In the genomic region with DNA sequence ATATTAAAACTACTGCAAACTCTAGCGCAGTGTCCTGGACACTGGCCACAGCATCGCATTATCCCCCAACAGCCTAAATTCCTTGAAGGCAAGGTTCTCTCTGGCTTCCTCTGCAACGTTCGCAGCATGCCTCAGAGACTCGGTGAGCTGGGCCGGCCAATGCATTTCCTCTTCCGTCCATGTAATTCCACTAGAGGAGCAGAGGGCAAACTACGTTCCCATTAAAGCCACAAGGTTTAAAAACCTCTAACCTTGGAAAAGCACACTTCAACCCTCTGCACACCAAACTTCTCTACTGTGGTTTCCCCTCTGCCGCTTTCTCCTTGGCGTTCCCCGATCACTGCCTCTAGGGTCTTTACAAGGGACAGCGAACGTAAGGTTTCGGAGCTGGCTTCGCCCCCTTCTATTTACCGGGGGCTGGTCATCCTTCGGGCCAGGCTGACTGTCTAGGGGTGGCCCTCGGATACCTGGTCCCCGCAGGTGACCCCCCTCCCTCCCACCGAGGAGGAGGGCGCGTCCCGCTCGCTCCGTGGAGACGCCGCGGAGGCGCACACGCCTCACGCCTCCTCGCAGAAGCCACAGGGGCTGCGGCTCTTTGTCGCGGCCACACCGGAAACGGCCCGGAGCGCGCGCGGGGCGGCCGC, we compare ENCODE assay signal across 8 cellular contexts. TPM values are rescaled to one million over a fixed set of nuclear protein-coding genes. Genes with fewer than 3 reads are reported as not detected.
A peak's percentile ranks its signal among the peaks of the same experiment; 100 is the strongest.
DNase-seq lines count a peak whose midpoint lies in the region; ATAC-seq and TF ChIP-seq lines count a peak whose summit lies in the region.

No MANE protein-coding gene starts in this region.

- H3K4me3 Mint-ChIP-seq in activated naive CD4-positive, alpha-beta T cell treated with anti-CD3 and anti-CD28 coated beads for 36 hours: peak overlapping the region; percentile 64

- no peaks in the 10 kb centered on the region for H3K27me3 ChIP-seq in HCT116 (ENCODE audit: insufficient read depth, low read length)
- no peaks in the 10 kb centered on the region for H3K27me3 ChIP-seq in muscle layer of duodenum (ENCODE audit: low read depth, low read length)

- H3K36me3 Mint-ChIP-seq in activated naive CD4-positive, alpha-beta T cell treated with anti-CD3 and anti-CD28 coated beads for 36 hours (ENCODE audit: low read depth): no peaks in the 10 kb centered on the region

- no TSS peak for BruUV-seq in HCT116 (replicated peaks; lab: Mats Ljungman, UMichigan)

- no peak overlapping the region for H2AFZ ChIP-seq in HCT116 (ENCODE audit: low read depth, low read length, poor library complexity, severe bottlenecking)

- H3K27ac ChIP-seq in HCT116 (ENCODE audit: low read depth, low read length): peak overlapping the region; percentile 90
- H3K27ac ChIP-seq in muscle layer of duodenum (ENCODE audit: low read length): peak overlapping the region; percentile 76

- CTCF ChIA-PET in activated naive CD4-positive, alpha-beta T cell treated with anti-CD3 and anti-CD28 coated beads for 36 hours (lab: Charles Lee): interaction anchor here (1.3 to 3.5 kb wide), 2 partner anchors 19 to 51 kb away, joined by 7 to 9 read pairs; no protein-coding TSS in a partner anchor
- CTCF ChIA-PET in HCT116 (lab: Charles Lee): interaction anchor here (1.0 to 1.8 kb wide), 2 partner anchors 19 to 51 kb away, joined by 4 to 9 read pairs; no protein-coding TSS in a partner anchor

- no peak overlapping the region for H3K27ac Mint-ChIP-seq in activated naive CD4-positive, alpha-beta T cell treated with anti-CD3 and anti-CD28 coated beads for 36 hours

- peaks cover 34% of the 10 kb centered on the region for H3K4me1 Mint-ChIP-seq in activated naive CD4-positive, alpha-beta T cell treated with anti-CD3 and anti-CD28 coated beads for 36 hours (ENCODE audit: low read depth)

- peak overlapping the region; percentile 93 for H3K4me2 ChIP-seq in HCT116 (ENCODE audit: low read length)

- H3K9me3 ChIP-seq in HCT116 (ENCODE audit: control insufficient read depth in 1 of 2, insufficient read depth in 1 of 2, low read depth in 1 of 2, low read length in 2 of 2) (no peaks in the 10 kb centered on the region), muscle layer of duodenum (ENCODE audit: control insufficient read depth in 1 of 2, low read length in 2 of 2) (no peaks in the 10 kb centered on the region)

- no peaks in the 10 kb centered on the region for H3K27me3 Mint-ChIP-seq in activated naive CD4-positive, alpha-beta T cell treated with anti-CD3 and anti-CD28 coated beads for 36 hours (ENCODE audit: low read depth)

- TF ChIP-seq POLR2A in HCT116 (IDR thresholded peaks at IDR 0.05; ENCODE audit: borderline replicate concordance, extremely low read depth, insufficient read depth, insufficient read length): peak; percentile 13

- no peaks in the 10 kb centered on the region for H4K20me1 ChIP-seq in HCT116 (ENCODE audit: insufficient read depth)

- TF ChIP-seq RAD21 in HCT116 (IDR thresholded peaks at IDR 0.05; ENCODE audit: low read depth): no peak

- ATAC-seq in HCT116 (peak; percentile 67), esophagus mucosa (peak; percentile 48)

- RAD21 ChIA-PET in HCT116 (lab: Charles Lee; ENCODE audit: low non-redundant PET in 1 of 2, low total read pairs in 2 of 2, uncharacterized antibody in 2 of 2, unreplicated experiment in 2 of 2): no interaction called here

- H3K9me2 ChIP-seq in HCT116 (ENCODE audit: insufficient read depth): no peaks in the 10 kb centered on the region

- H3K4me3 ChIP-seq in HCT116 (replicated peaks in 1 of 2; ENCODE audit: low read depth in 1 of 2, low read length in 2 of 2) (peak overlapping the region; percentile 69 to 75), muscle layer of duodenum (ENCODE audit: low read depth in 1 of 2, low read length in 2 of 2) (peak overlapping the region; percentile 80 to 84)

- DNase-seq in activated naive CD4-positive, alpha-beta T cell treated with anti-CD3 and anti-CD28 coated beads for 36 hours: peak; percentile 34
- no peak for DNase-seq in activated naive CD4-positive, alpha-beta T cell treated with anti-CD3 and anti-CD28 coated beads, Interleukin-2, amount 50 U/mL, for 16 hours
- DNase-seq in HCT116 (ENCODE audit: low read depth, low spot score) (no peak), Kasumi-1 (lab: John Stamatoyannopoulos, UW) (peak; percentile 59 to 65), UCSD-AML1 (lab: John Stamatoyannopoulos, UW; ENCODE audit: unreplicated experiment) (peak; percentile 65), ureter (ENCODE audit: low spot score) (peak; percentile 55)

- TF ChIP-seq CTCF in HCT116 (IDR thresholded peaks at IDR 0.05 in 2 of 3, conservative IDR thresholded peaks at IDR 0.05 in 1 of 3; ENCODE audit: borderline replicate concordance in 1 of 3, insufficient read depth in 1 of 3, low read depth in 2 of 3, low read length in 2 of 3): no peak

- H3K4me1 ChIP-seq in HCT116 (ENCODE audit: control insufficient read depth in 1 of 2, insufficient read depth in 2 of 2, low read length in 2 of 2): peaks cover 15 to 24% of the 10 kb centered on the region in 2 experiments; a peak in 3 of 4 replicates
- peaks cover 4 to 6% of the 10 kb centered on the region in 2 donors for H3K4me1 ChIP-seq in muscle layer of duodenum (ENCODE audit: control insufficient read depth in 1 of 2, insufficient read depth in 2 of 2, low read length in 2 of 2)

- POLR2A ChIA-PET in HCT116 (lab: Charles Lee): interaction anchor here (1.0 kb wide), 1 partner anchor 20 kb away, joined by 3 read pairs; no protein-coding TSS in a partner anchor

- H3K36me3 ChIP-seq in HCT116 (ENCODE audit: control insufficient read depth in 1 of 2, insufficient read depth in 2 of 2, low read length in 2 of 2) (no peaks in the 10 kb centered on the region), muscle layer of duodenum (ENCODE audit: control insufficient read depth in 1 of 2, insufficient read depth in 2 of 2, low read length in 2 of 2) (no peaks in the 10 kb centered on the region)

- intact Hi-C loops in activated naive CD4-positive, alpha-beta T cell treated with anti-CD3 and anti-CD28 coated beads for 36 hours (cut with micrococcal nuclease): loop anchor here (1.0 to 10.0 kb wide), 2 partner anchors 8 to 296 kb away; a partner anchor contains a TSS
- intact Hi-C loops in HCT116 (cut with micrococcal nuclease): loop anchor here (10.0 kb wide), 1 partner anchor 1156 kb away; no protein-coding TSS in a partner anchor

- peak overlapping the region; percentile 74 for H3K9ac ChIP-seq in HCT116 (ENCODE audit: low read length)

- H3K9me3 Mint-ChIP-seq in activated naive CD4-positive, alpha-beta T cell treated with anti-CD3 and anti-CD28 coated beads for 36 hours: no peaks in the 10 kb centered on the region

- H3K79me2 ChIP-seq in HCT116 (ENCODE audit: insufficient read depth, low read length): peaks cover 39% of the 10 kb centered on the region

TF ChIP-seq in HCT116, 20 proteins besides CTCF, POLR2A, EP300 and RAD21:
- TF ChIP-seq, protein P1, sequence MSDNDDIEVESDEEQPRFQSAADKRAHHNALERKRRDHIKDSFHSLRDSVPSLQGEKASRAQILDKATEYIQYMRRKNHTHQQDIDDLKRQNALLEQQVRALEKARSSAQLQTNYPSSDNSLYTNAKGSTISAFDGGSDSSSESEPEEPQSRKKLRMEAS (IDR thresholded peaks at IDR 0.05): peak; percentile 56; the same call in 1 of the 2 replicates
- TF ChIP-seq ZFX (IDR thresholded peaks at IDR 0.05): no peak
- TF ChIP-seq ELF1 (IDR thresholded peaks at IDR 0.05; ENCODE audit: borderline replicate concordance, low read depth): no peak
- peak; percentile 7; the same call in 1 of the 2 replicates for TF ChIP-seq SIN3A (IDR thresholded peaks at IDR 0.05; ENCODE audit: low read depth)
- TF ChIP-seq, protein P2, sequence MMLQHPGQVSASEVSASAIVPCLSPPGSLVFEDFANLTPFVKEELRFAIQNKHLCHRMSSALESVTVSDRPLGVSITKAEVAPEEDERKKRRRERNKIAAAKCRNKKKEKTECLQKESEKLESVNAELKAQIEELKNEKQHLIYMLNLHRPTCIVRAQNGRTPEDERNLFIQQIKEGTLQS (IDR thresholded peaks at IDR 0.05): no peak
TF ChIP-seq in HCT116: peak in this region for 2.

RNA-seq across cellular contexts. Expression of a gene that starts 0.5 kb away (rescaled TPM):
- total RNA-seq in activated naive CD4-positive, alpha-beta T cell treated with anti-CD3 and anti-CD28 coated beads for 36 hours: 10 to 100 TPM; 33.4 to 38.4 TPM
- total RNA-seq in HCT116 (2021; ENCODE audit: unreplicated experiment) (27.2 TPM), esophagus mucosa (32.1 TPM), ureter (48.8 TPM)
- 15.2 and 21.4 TPM in 2 replicates for polyA plus RNA-seq in HCT116 (2012)

Comparison
In these comparisons a context has a peak if more than half of its experiments do, and no peak if none do; other contexts are left out.
1. DNase-seq: peak in activated naive CD4-positive, alpha-beta T cell treated with anti-CD3 and anti-CD28 coated beads for 36 hours (single experiment), Kasumi-1 (2 of 2), UCSD-AML1 (single experiment) and ureter (single experiment); none in activated naive CD4-positive, alpha-beta T cell treated with anti-CD3 and anti-CD28 coated beads, Interleukin-2, amount 50 U/mL, for 16 hours (single experiment) and HCT116 (single experiment).